ENCODE assay signal across 8 cellular contexts in genomic region chr10:92756233-92757065, GRCh38.
A peak's percentile ranks its signal among the peaks of the same experiment; 100 is the strongest.
DNase-seq lines count a peak whose midpoint lies in the region; ATAC-seq and FAIRE-seq lines count a peak whose summit lies in the region.

No MANE protein-coding gene starts in this region.

- no peak overlapping the region for H3K4me3 Mint-ChIP-seq in T-helper 17 cell
- H3K4me3 Mint-ChIP-seq in memory B cell: peak overlapping the region; percentile 80

- peaks cover 1% of the 10 kb centered on the region for H3K9me3 Mint-ChIP-seq in memory B cell

- H3K4me1 Mint-ChIP-seq in T-helper 17 cell (peaks cover 7% of the 10 kb centered on the region), memory B cell (peaks cover 44% of the 10 kb centered on the region)

- no peaks in the 10 kb centered on the region for H3K9me3 ChIP-seq in T-helper 17 cell (ENCODE audit: control insufficient read depth, low read length, poor library complexity, severe bottlenecking)

- H3K36me3 Mint-ChIP-seq in T-helper 17 cell (ENCODE audit: low read depth) (no peaks in the 10 kb centered on the region), memory B cell (peaks cover 4% of the 10 kb centered on the region)

- peak; percentile 91 for ATAC-seq in GM19455 (IDR thresholded peaks at IDR 0.05; ENCODE audit: unreplicated experiment)
- peak; percentile 84 for ATAC-seq in HG03378 (IDR thresholded peaks at IDR 0.05; ENCODE audit: unreplicated experiment)
- peak; percentile 65 for ATAC-seq in T-helper 17 cell
- ATAC-seq in memory B cell (ENCODE audit: low read depth): peak; percentile 81

- H3K27me3 Mint-ChIP-seq in T-helper 17 cell: peaks cover 3% of the 10 kb centered on the region
- H3K27me3 Mint-ChIP-seq in memory B cell: no peaks in the 10 kb centered on the region

- FAIRE-seq in urothelium cell line (lab: Jason Lieb, UNC): no peak

- DNase-seq in DMS53 treated with DMSO at 0.1 percent for 48 hours (lab: John Stamatoyannopoulos, UW; ENCODE audit: unreplicated experiment): peak; percentile 83
- DNase-seq in T-helper 17 cell: no peak
- peak; percentile 37 to 72 for DNase-seq in memory B cell (ENCODE audit: low spot score in 2 of 2)
- no peak for DNase-seq in cortex of kidney (lab: John Stamatoyannopoulos, UW)
- DNase-seq in urothelium cell line (ENCODE audit: low spot score): no peak
- DNase-seq in islet precursor cell: no peak

- H3K27ac Mint-ChIP-seq in T-helper 17 cell (no peak overlapping the region), memory B cell (peak overlapping the region; percentile 92)

Comparison
In these comparisons a context has a peak if more than half of its experiments do, and no peak if none do; other contexts are left out.
1. DNase-seq: peak in DMS53 treated with DMSO at 0.1 percent for 48 hours (single experiment) and memory B cell (2 of 2); none in T-helper 17 cell (0 of 3), cortex of kidney (single experiment), urothelium cell line (single experiment) and islet precursor cell (single experiment).
2. Peak in every context shown above with its lines, with median percentiles within 50 percentile points of each other: ATAC-seq.